In genomic region chr4:21544410-21544809, GRCh38 we compare ENCODE assay signal across 29 cellular contexts.
A peak's percentile ranks its signal among the peaks of the same experiment; 100 is the strongest.
DNase-seq lines count a peak whose midpoint lies in the region; ATAC-seq, FAIRE-seq and TF ChIP-seq lines count a peak whose summit lies in the region.
"Had no signal": no experiment of that assay in that cellular context is flagged by ENCODE, and none has a peak within 500 bp of the region (broad histone marks: within the 10 kb centered on the region; RNA-seq: fewer than 3 reads in every experiment).

No MANE protein-coding gene starts in this region.

- H3K36me3 ChIP-seq in kidney (ENCODE audit: control insufficient read depth in 1 of 2, insufficient read depth in 2 of 2, low read length in 2 of 2) = no peaks in the 10 kb centered on the region
- H3K36me3 ChIP-seq: heart right ventricle, left lung had no signal

- peak overlapping the region in 1 of 2 donors; percentile 65 for H3K9ac ChIP-seq in kidney (ENCODE audit: low read length in 2 of 2)

- TF ChIP-seq CTCF in kidney (IDR thresholded peaks at IDR 0.05; ENCODE audit: borderline replicate concordance, extremely low read depth, insufficient read depth) = no peak

- peak; percentile 47 for FAIRE-seq in kidney (lab: Jason Lieb, UNC)
- FAIRE-seq: K562 had no signal

- DNase-seq in NCI-H82 (lab: John Stamatoyannopoulos, UW) (peak; percentile 50), amniotic epithelial cell (ENCODE audit: low read depth) (peak; percentile 14), kidney (no peak), renal cortical epithelial cell (ENCODE audit: low read depth) (peak; percentile 87), medulla oblongata (ENCODE audit: extremely low spot score) (no peak)
- DNase-seq: activated CD4-positive, alpha-beta T cell treated with anti-CD3 and anti-CD28 coated beads, Interleukin-2, amount 50 U/mL, for 48 hours; activated gamma-delta T cell treated with Interleukin-2 at 50 U/mL for 16 hours; activated naive CD8-positive, alpha-beta T cell treated with anti-CD3 and anti-CD28 coated beads, Interleukin-2, amount 50 U/mL, for 24 hours; activated T-cell treated with anti-CD3 and anti-CD28 coated beads, Interleukin-2, amount 50 U/mL, for 48 hours; CD8-positive, alpha-beta memory T cell; foreskin melanocyte; heart right ventricle; left lung; NCI-H1092; NCI-H1694 treated with DMSO at 0.1 percent for 48 hours; NCI-H2171; NCI-H510A; nucleus accumbens; psoas muscle; stimulated activated CD4-positive, alpha-beta T cell treated with anti-CD3 and anti-CD28 coated beads, Interleukin-15, amount 100 ng/mL, for 24 hours; T-helper 2 cell had no signal

- no peaks in the 10 kb centered on the region for H3K4me1 ChIP-seq in kidney (ENCODE audit: control insufficient read depth in 1 of 2, insufficient read depth in 1 of 2, low read depth in 1 of 2, low read length in 2 of 2)
- H3K4me1 ChIP-seq: heart right ventricle, left lung, psoas muscle had no signal

- peak overlapping the region; percentile 66 to 81 for H3K4me3 ChIP-seq in kidney (ENCODE audit: low read length in 2 of 2)
- H3K4me3 ChIP-seq: dorsolateral prefrontal cortex, heart right ventricle, K562, left lung, psoas muscle had no signal

- peak overlapping the region in 1 of 2 donors; percentile 82 for H3K27ac ChIP-seq in kidney (ENCODE audit: low read depth in 2 of 2, low read length in 2 of 2)
- H3K27ac ChIP-seq: dorsolateral prefrontal cortex, heart right ventricle, left lung, psoas muscle had no signal

- H3K9me3 ChIP-seq in kidney (ENCODE audit: control insufficient read depth in 1 of 2, low read length in 2 of 2) = peaks cover 0 to 3% of the 10 kb centered on the region in 2 donors
- H3K9me3 ChIP-seq: psoas muscle had no signal

- intact Hi-C loops in kidney (cut with DNase I) = no loop called here

- ATAC-seq in HG02642 (IDR thresholded peaks at IDR 0.05; ENCODE audit: poor library complexity, unreplicated experiment) = no peak
- ATAC-seq in HG03571 (IDR thresholded peaks at IDR 0.05; ENCODE audit: unreplicated experiment) = no peak
- no peak for ATAC-seq in HG03342 (IDR thresholded peaks at IDR 0.05; ENCODE audit: unreplicated experiment)
- ATAC-seq: activated CD4-positive, CD25-positive, alpha-beta regulatory T cell treated with anti-CD3 and anti-CD28 coated beads, Interleukin-2, amount 50 U/mL, for 24 hours; activated naive CD8-positive, alpha-beta T cell treated with anti-CD3 and anti-CD28 coated beads, Interleukin-2, amount 50 U/mL, for 24 hours; heart right ventricle; K562; left lung; psoas muscle; Right ventricle myocardium inferior; stimulated activated memory B cell treated with anti-CD40 and anti-IgM and Interleukin-4, amounts not matched to agents 10 μg/mL and 1 μg/mL and 100 μg/mL, for 72 hours had no signal

Comparison
In these comparisons a context has a peak if more than half of its experiments do, and no peak if none do; other contexts are left out.
1. DNase-seq: peak in NCI-H82 (single experiment), amniotic epithelial cell (single experiment) and renal cortical epithelial cell (single experiment); none in kidney (single experiment) and medulla oblongata (single experiment).